Comparison of ENCODE assay signal across 23 cellular contexts in the genomic region with DNA sequence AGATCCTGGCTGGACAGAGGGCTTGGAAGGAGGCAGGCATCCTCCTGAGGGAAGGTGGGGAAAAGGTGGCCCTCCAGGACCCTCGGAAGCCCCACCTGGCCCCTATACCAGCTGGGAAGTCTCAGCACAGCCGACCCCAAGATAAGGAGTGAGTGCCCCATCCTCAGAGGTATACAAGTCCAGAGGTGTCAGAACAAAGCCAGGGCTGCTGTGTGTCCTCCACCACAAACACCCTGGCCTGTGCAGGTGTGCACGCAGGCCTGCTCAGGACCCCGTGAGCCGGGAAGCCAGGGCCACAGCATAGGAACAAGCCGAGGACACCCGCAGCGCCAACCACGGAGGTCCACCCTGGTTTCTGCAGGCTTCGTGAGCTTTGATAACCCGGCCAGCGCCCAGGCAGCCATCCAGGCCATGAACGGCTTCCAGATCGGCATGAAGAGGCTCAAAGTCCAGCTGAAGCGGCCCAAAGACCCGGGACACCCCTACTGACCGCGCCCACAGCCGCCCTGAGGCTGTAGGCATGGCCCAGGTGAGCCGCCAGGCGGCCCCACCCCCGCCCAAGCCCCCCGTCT.
"Had no signal": no experiment of that assay in that cellular context is flagged by ENCODE, and none has a peak within 500 bp of the region (broad histone marks: within the 10 kb centered on the region; RNA-seq: fewer than 3 reads in every experiment).

No MANE protein-coding gene starts in this region.

- H3K27ac ChIP-seq: KMS-11, Peyer's patch, RWPE1, SJCRH30 had no signal

- DNase-seq: activated B cell treated with CpG ODN at 0.5 μM for 24 hours; activated CD4-positive, alpha-beta T cell treated with anti-CD3 and anti-CD28 coated beads for 1 hour; activated CD4-positive, alpha-beta T cell treated with anti-CD3 and anti-CD28 coated beads, Interleukin-2, amount 10 ng/mL, durations not matched to agents 24 days and 14 days; activated CD4-positive, alpha-beta T cell treated with anti-CD3 and anti-CD28 coated beads, Interleukin-2, amount 50 U/mL, for 48 hours; activated CD8-positive, alpha-beta memory T cell treated with anti-CD3 and anti-CD28 coated beads, Interleukin-2, amount 10 ng/mL, durations not matched to agents 7 days and 5 days; activated effector memory CD4-positive, alpha-beta T cell treated with Interleukin-2 at 50 U/mL for 16 hours; activated naive CD4-positive, alpha-beta T cell; activated T-cell treated with anti-CD3 and anti-CD28 coated beads, Interleukin-2, amount 50 U/mL, for 24 hours; aorta; NCI-H1092 treated with DMSO at 0.1 percent for 48 hours; NCI-H1417 treated with DMSO at 0.1 percent for 48 hours; NCI-H1694; NCI-H2029 treated with DMSO at 0.1 percent for 48 hours; NCI-H345; NCI-H510A treated with DMSO at 0.1 percent for 48 hours; NCI-H69; Right ventricle myocardium superior; SJCRH30; T-helper 9 cell had no signal

- H3K9me3 ChIP-seq: Peyer's patch, SJCRH30 had no signal

- FAIRE-seq: bronchial epithelial cell had no signal

- ATAC-seq: activated CD8-positive, alpha-beta memory T cell treated with anti-CD3 and anti-CD28 coated beads, Interleukin-2, amount 10 ng/mL, durations not matched to agents 7 days and 5 days had no signal

- H3K4me3 ChIP-seq: Peyer's patch, SJCRH30 had no signal

- H3K4me1 ChIP-seq: Peyer's patch, SJCRH30 had no signal

- H3K9ac ChIP-seq: KMS-11 had no signal

- H3K4me2 ChIP-seq: KMS-11 had no signal

- H3K36me3 ChIP-seq: Peyer's patch, SJCRH30 had no signal
